ENCODE assay signal across 2 cellular contexts in the genomic region with DNA sequence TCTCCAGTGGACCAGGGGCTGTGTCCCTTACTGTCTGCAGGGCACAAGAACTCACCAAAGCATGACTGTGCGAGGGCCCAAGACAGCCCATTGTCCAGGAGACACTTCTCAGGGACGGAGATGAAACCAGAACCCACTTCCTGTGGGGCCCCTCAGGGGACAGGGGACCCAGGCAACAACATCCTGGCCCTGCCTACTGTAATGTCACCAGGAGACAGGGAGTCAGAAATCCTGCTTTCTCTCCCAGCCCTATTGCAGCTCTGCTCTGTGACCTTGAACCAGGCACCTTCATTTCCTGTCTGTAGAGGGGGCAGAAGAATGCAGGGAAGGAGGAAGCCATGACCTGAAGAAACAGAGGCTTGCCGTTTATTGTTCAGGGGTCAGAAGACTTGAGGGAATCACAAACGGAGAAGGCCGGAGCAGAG.
TF ChIP-seq lines count a peak whose summit lies in the region.

No MANE protein-coding gene starts in this region.

TF ChIP-seq in IMR-90, 13 proteins besides CTCF, POLR2A, EP300 and RAD21:
- TF ChIP-seq, protein P1, sequence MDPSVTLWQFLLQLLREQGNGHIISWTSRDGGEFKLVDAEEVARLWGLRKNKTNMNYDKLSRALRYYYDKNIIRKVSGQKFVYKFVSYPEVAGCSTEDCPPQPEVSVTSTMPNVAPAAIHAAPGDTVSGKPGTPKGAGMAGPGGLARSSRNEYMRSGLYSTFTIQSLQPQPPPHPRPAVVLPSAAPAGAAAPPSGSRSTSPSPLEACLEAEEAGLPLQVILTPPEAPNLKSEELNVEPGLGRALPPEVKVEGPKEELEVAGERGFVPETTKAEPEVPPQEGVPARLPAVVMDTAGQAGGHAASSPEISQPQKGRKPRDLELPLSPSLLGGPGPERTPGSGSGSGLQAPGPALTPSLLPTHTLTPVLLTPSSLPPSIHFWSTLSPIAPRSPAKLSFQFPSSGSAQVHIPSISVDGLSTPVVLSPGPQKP (IDR thresholded peaks at IDR 0.05; ENCODE audit: borderline replicate concordance, low read depth, low read length): no peak
- TF ChIP-seq CEBPB (IDR thresholded peaks at IDR 0.05; ENCODE audit: low read depth, low read length): no peak
- TF ChIP-seq NFE2L2 (IDR thresholded peaks at IDR 0.05; ENCODE audit: low read depth, low read length): no peak
- TF ChIP-seq BHLHE40 (IDR thresholded peaks at IDR 0.05; ENCODE audit: low read depth, low read length): no peak
- TF ChIP-seq FOS (IDR thresholded peaks at IDR 0.05; ENCODE audit: low read depth, low read length): no peak
- no peak for TF ChIP-seq RFX5 (IDR thresholded peaks at IDR 0.05; ENCODE audit: low read depth, low read length)
- no peak for TF ChIP-seq RCOR1 (IDR thresholded peaks at IDR 0.05; ENCODE audit: insufficient replicate concordance, low read length)
- no peak for TF ChIP-seq MAFK (IDR thresholded peaks at IDR 0.05; ENCODE audit: low read depth, low read length)
- TF ChIP-seq, protein P2, sequence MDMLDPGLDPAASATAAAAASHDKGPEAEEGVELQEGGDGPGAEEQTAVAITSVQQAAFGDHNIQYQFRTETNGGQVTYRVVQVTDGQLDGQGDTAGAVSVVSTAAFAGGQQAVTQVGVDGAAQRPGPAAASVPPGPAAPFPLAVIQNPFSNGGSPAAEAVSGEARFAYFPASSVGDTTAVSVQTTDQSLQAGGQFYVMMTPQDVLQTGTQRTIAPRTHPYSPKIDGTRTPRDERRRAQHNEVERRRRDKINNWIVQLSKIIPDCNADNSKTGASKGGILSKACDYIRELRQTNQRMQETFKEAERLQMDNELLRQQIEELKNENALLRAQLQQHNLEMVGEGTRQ (IDR thresholded peaks at IDR 0.05; ENCODE audit: low read depth, low read length): no peak
- no peak for TF ChIP-seq MXI1 (IDR thresholded peaks at IDR 0.05; ENCODE audit: borderline replicate concordance, low read depth, low read length)
- TF ChIP-seq MAZ (IDR thresholded peaks at IDR 0.05; ENCODE audit: borderline replicate concordance, low read depth, low read length): no peak
- TF ChIP-seq CHD1 (IDR thresholded peaks at IDR 0.05; ENCODE audit: low read depth, low read length): no peak
- TF ChIP-seq SMC3 (IDR thresholded peaks at IDR 0.05; ENCODE audit: low read depth, low read length): no peak

TF ChIP-seq in K562, 482 proteins besides CTCF, POLR2A, EP300 and RAD21:
- TF ChIP-seq GABPA (tag; conservative IDR thresholded peaks at IDR 0.05; ENCODE audit: low read depth): peak; percentile 56; the same call in 1 of the 2 replicates
- peak; percentile 82 for TF ChIP-seq ESRRA (IDR thresholded peaks at IDR 0.05; ENCODE audit: borderline replicate concordance, low read depth)
- TF ChIP-seq, protein P3, sequence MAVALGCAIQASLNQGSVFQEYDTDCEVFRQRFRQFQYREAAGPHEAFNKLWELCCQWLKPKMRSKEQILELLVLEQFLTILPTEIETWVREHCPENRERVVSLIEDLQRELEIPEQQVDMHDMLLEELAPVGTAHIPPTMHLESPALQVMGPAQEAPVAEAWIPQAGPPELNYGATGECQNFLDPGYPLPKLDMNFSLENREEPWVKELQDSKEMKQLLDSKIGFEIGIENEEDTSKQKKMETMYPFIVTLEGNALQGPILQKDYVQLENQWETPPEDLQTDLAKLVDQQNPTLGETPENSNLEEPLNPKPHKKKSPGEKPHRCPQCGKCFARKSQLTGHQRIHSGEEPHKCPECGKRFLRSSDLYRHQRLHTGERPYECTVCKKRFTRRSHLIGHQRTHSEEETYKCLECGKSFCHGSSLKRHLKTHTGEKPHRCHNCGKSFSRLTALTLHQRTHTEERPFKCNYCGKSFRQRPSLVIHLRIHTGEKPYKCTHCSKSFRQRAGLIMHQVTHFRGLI (CRISPR knock-in tag; IDR thresholded peaks at IDR 0.05): no peak
